In the genomic region with DNA sequence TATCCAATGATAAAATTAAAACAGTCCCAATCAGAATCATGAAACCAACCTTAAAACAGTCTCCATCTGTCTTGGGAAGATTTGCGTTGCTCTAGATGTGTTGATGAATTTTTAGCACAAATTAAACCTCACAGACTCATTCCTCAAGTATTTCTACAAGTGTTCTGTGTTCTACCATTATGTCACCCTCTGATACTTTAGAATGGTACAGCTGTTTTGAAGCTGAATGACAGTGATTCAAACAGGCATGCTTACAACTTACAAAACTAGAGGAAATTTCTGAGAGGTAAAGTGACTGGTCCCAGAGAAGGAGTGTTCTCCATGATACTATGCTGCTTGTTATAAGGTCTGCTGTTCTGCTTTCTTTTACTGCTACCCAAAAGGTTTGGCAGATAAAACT, we compare ENCODE assay signal across 22 cellular contexts. TPM values are rescaled to one million over a fixed set of nuclear protein-coding genes. Genes with fewer than 3 reads are reported as not detected.
"Had no signal": no experiment of that assay in that cellular context is flagged by ENCODE, and none has a peak within 500 bp of the region (broad histone marks: within the 10 kb centered on the region; RNA-seq: fewer than 3 reads in every experiment).

No MANE protein-coding gene starts in this region.

- H3K36me3 ChIP-seq: SJSA1 had no signal

- H3K9me3 ChIP-seq: SJSA1 had no signal

- H3K27ac ChIP-seq: SJSA1, SK-N-MC had no signal

- ATAC-seq: HepG2 had no signal

- DNase-seq: IMR-90, Karpas-422, KG1, MM.1S, NCI-H1092 treated with DMSO at 0.1 percent for 48 hours, NCI-H1436, NCI-H1694, NCI-H187 treated with DMSO at 0.1 percent for 48 hours, NCI-H2029 treated with DMSO at 0.1 percent for 48 hours, NCI-H226, NCI-H446, NCI-H510A, NCI-H524 treated with DMSO at 0.1 percent for 48 hours, NCI-H69, NCI-H774, Right ventricle myocardium superior, RPMI8226, SIG-M5 had no signal

- H3K4me1 ChIP-seq: SJSA1 had no signal

- H3K4me3 ChIP-seq: SJSA1, SK-N-MC had no signal

- H3K27me3 ChIP-seq: SJSA1 had no signal

- FAIRE-seq: HepG2, RCC 7860 had no signal

RNA-seq across cellular contexts. Expression of a gene that starts 58.9 kb away (rescaled TPM):
- total RNA-seq: IMR-90, SJSA1 had no signal
- polyA plus RNA-seq: IMR-90 had no signal
